Comparison of ENCODE assay signal across 26 cellular contexts in genomic region chr2:58497189-58497588, GRCh38.
DNase-seq lines count a peak whose midpoint lies in the region; ATAC-seq and FAIRE-seq lines count a peak whose summit lies in the region.
"Had no signal": no experiment of that assay in that cellular context is flagged by ENCODE, and none has a peak within 500 bp of the region (broad histone marks: within the 10 kb centered on the region; RNA-seq: fewer than 3 reads in every experiment).

No MANE protein-coding gene starts in this region.

- no peak for FAIRE-seq in frontal cortex (lab: Jason Lieb, UNC)

- DNase-seq in NCI-H2107 treated with DMSO at 0.1 percent for 48 hours (lab: John Stamatoyannopoulos, UW; ENCODE audit: unreplicated experiment), result peak; percentile 58
- DNase-seq in NCI-H2107 (lab: John Stamatoyannopoulos, UW), result no peak
- DNase-seq in amniotic epithelial cell (ENCODE audit: low read depth), result peak; percentile 69
- DNase-seq in iPS DF 6.9 (ENCODE audit: low read depth, low spot score), result peak; percentile 75
- peak; percentile 2 for DNase-seq in skeletal muscle cell (ENCODE audit: low read depth)
- DNase-seq in frontal cortex (ENCODE audit: low spot score in 2 of 2), result no peak
- DNase-seq in GF-D8 (lab: John Stamatoyannopoulos, UW), result no peak
- DNase-seq: activated CD4-positive, alpha-beta T cell treated with anti-CD3 and anti-CD28 coated beads for 1 hour; activated CD8-positive, alpha-beta memory T cell treated with anti-CD3 and anti-CD28 coated beads, Interleukin-2, amount 50 U/mL, for 4 hours; activated effector memory CD4-positive, alpha-beta T cell treated with Interleukin-2 at 50 U/mL for 16 hours; BE2C; effector memory CD4-positive, alpha-beta T cell; IMR-90; left lung; mucosa of descending colon; MV-4-11; NCI-H82; Peyer's patch; retina; SK-N-SH; T1000; thyroid gland had no signal

- no peaks in the 10 kb centered on the region for H3K27me3 ChIP-seq in iPS DF 6.9 (ENCODE audit: control insufficient read depth, insufficient read depth, low read length)
- H3K27me3 ChIP-seq: BE2C, left lung, neutrophil, Peyer's patch, thyroid gland had no signal

- H3K4me3 ChIP-seq in iPS DF 6.9 (ENCODE audit: low read length), result no peak overlapping the region
- no peak overlapping the region for H3K4me3 ChIP-seq in skeletal muscle cell (ENCODE audit: low read depth, low read length)
- H3K4me3 ChIP-seq: left lung, mucosa of descending colon, Peyer's patch, thyroid gland had no signal

- peaks cover 7% of the 10 kb centered on the region; the same call in 1 of the 2 replicates for H3K4me1 ChIP-seq in iPS DF 6.9 (ENCODE audit: control insufficient read depth, insufficient read depth, low read length)
- H3K4me1 ChIP-seq: BE2C, left lung, Peyer's patch, thyroid gland had no signal

- ATAC-seq in HG03175 (IDR thresholded peaks at IDR 0.05; ENCODE audit: unreplicated experiment), result no peak
- ATAC-seq: left lung; mucosa of descending colon; stimulated activated memory B cell treated with anti-CD40 and anti-IgM and Interleukin-4, amounts not matched to agents 10 μg/mL and 1 μg/mL and 100 μg/mL, for 72 hours had no signal

- H3K9me3 ChIP-seq in iPS DF 6.9 (ENCODE audit: control insufficient read depth, insufficient read depth, low read length), result no peaks in the 10 kb centered on the region; the same call in 1 of the 2 replicates
- H3K9me3 ChIP-seq: BE2C, left lung, mucosa of descending colon, neutrophil, Peyer's patch, SK-N-SH, thyroid gland had no signal

- WGBS in iPS DF 6.9 (ENCODE audit: insufficient coverage, insufficient read length), result no CpG with 5 or more reads among the region's 3 CpGs

- no peaks in the 10 kb centered on the region for H3K36me3 ChIP-seq in iPS DF 6.9 (ENCODE audit: control insufficient read depth, insufficient read depth, low read length)
- H3K36me3 ChIP-seq: BE2C, left lung, neutrophil, Peyer's patch, thyroid gland had no signal

- H3K27ac ChIP-seq in iPS DF 6.9 (ENCODE audit: low read length), result no peak overlapping the region
- H3K27ac ChIP-seq: 22Rv1, left lung, neutrophil, Peyer's patch, thyroid gland had no signal

Comparison
In these comparisons a context has a peak if more than half of its experiments do, and no peak if none do; other contexts are left out.
1. DNase-seq: peak in NCI-H2107 treated with DMSO at 0.1 percent for 48 hours (single experiment), amniotic epithelial cell (single experiment), iPS DF 6.9 (single experiment) and skeletal muscle cell (single experiment); none in NCI-H2107 (single experiment), frontal cortex (0 of 2) and GF-D8 (single experiment).